ENCODE assay signal across 9 cellular contexts in genomic region chr15:77034620-77035467, GRCh38. TPM values are rescaled to one million over a fixed set of nuclear protein-coding genes. Genes with fewer than 3 reads are reported as not detected.
A peak's percentile ranks its signal among the peaks of the same experiment; 100 is the strongest.
DNase-seq lines count a peak whose midpoint lies in the region; ATAC-seq and TF ChIP-seq lines count a peak whose summit lies in the region.
"Had no signal": no experiment of that assay in that cellular context is flagged by ENCODE, and none has a peak within 500 bp of the region (broad histone marks: within the 10 kb centered on the region; RNA-seq: fewer than 3 reads in every experiment).

No MANE protein-coding gene starts in this region.

- H3K9me3 ChIP-seq in body of pancreas (no peaks in the 10 kb centered on the region), liver (ENCODE audit: control insufficient read depth in 4 of 4, low read length in 3 of 4) (no peaks in the 10 kb centered on the region), testis (no peaks in the 10 kb centered on the region)

- CTCF ChIA-PET in RWPE1 (lab: Yijun Ruan, JAX) = interaction anchor here (0.5 to 1.6 kb wide), 7 partner anchors 8 to 1206 kb away, joined by 3 to 6 read pairs (median 3); no protein-coding TSS in a partner anchor

- 64 to 67% methylated on average over 5 to 11 of the region's 14 CpGs for whole genome bisulfite sequencing in body of pancreas, 2 donors
- 72% methylated on average over 14 of the region's 14 CpGs for WGBS in liver
- 65 to 76% methylated on average over 3 to 14 of the region's 14 CpGs for WGBS in testis, 2 donors

- TF ChIP-seq RAD21 in liver (IDR thresholded peaks at IDR 0.05) = peak in 1 of 2 donors; percentile 63

- TF ChIP-seq CTCF in GM12872 (IDR thresholded peaks at IDR 0.05; ENCODE audit: insufficient read depth, low read depth, low read length) (peak; percentile 76), RWPE1 (conservative IDR thresholded peaks at IDR 0.05; ENCODE audit: low read depth) (peak; percentile 71), body of pancreas (IDR thresholded peaks at IDR 0.05) (peak in 5 of 7 experiments; percentile 20 to 44 (median 40)), liver (IDR thresholded peaks at IDR 0.05; ENCODE audit: low read depth, low read length, missing input control) (peak; percentile 38), testis (IDR thresholded peaks at IDR 0.05) (peak; percentile 20 to 65 (median 34))

- intact Hi-C loops in body of pancreas (cut with DNase I) = no loop called here
- intact Hi-C loops in testis (cut with DNase I; ENCODE audit: low total_unique reads) = no loop called here

- no peaks in the 10 kb centered on the region for H3K4me1 ChIP-seq in body of pancreas
- H3K4me1 ChIP-seq in liver (ENCODE audit: control insufficient read depth in 4 of 4, insufficient read depth in 4 of 4, low read length in 3 of 4) = no peaks in the 10 kb centered on the region
- H3K4me1 ChIP-seq in testis = peaks cover 3% of the 10 kb centered on the region

- H3K9ac ChIP-seq in liver (ENCODE audit: low read depth in 1 of 2, low read length in 2 of 2) = no peak overlapping the region

- H3K4me3 ChIP-seq in body of pancreas (no peak overlapping the region), liver (ENCODE audit: low read depth in 1 of 3, low read length in 3 of 3) (no peak overlapping the region), testis (no peak overlapping the region)

- H3K27ac ChIP-seq in RWPE1 (peak overlapping the region; percentile 53; the same call in 1 of the 2 replicates), body of pancreas (no peak overlapping the region), liver (ENCODE audit: low read depth in 1 of 2, low read length in 2 of 2) (no peak overlapping the region), testis (no peak overlapping the region)

- no peak for TF ChIP-seq POLR2A in body of pancreas (IDR thresholded peaks at IDR 0.05)
- TF ChIP-seq POLR2A in testis (IDR thresholded peaks at IDR 0.05) = no peak

- no peaks in the 10 kb centered on the region for H3K27me3 ChIP-seq in body of pancreas
- H3K27me3 ChIP-seq in liver (ENCODE audit: control insufficient read depth in 4 of 4, insufficient read depth in 4 of 4, low read length in 3 of 4) = no peaks in the 10 kb centered on the region
- H3K27me3 ChIP-seq in testis = no peaks in the 10 kb centered on the region

- no peak for ATAC-seq in body of pancreas
- no peak for ATAC-seq in GM19452 (IDR thresholded peaks at IDR 0.05; ENCODE audit: unreplicated experiment)

- DNase-seq in RWPE1 (ENCODE audit: low spot score) (no peak), body of pancreas (peak in 3 of 4 donors; percentile 7 to 29 (median 11)), testis (peak; percentile 37), SK-N-DZ (ENCODE audit: low spot score) (no peak), cerebellar nuclear complex (lab: John Stamatoyannopoulos, UW) (no peak)

- POLR2A ChIA-PET in RWPE1 (lab: Yijun Ruan, JAX; ENCODE audit: low non-redundant PET) = no interaction called here

- H3K36me3 ChIP-seq in body of pancreas (replicated peaks in 1 of 2; ENCODE audit: insufficient read depth in 1 of 2, low read depth in 2 of 2) = no peaks in the 10 kb centered on the region
- no peaks in the 10 kb centered on the region for H3K36me3 ChIP-seq in liver (ENCODE audit: control insufficient read depth in 4 of 4, insufficient read depth in 3 of 4, low read depth in 1 of 4, low read length in 3 of 4)
- H3K36me3 ChIP-seq in testis (ENCODE audit: low read depth, missing control alignments) = no peaks in the 10 kb centered on the region

TF ChIP-seq in liver, 16 proteins besides CTCF, POLR2A, EP300 and RAD21:
- TF ChIP-seq HNF4A (conservative IDR thresholded peaks at IDR 0.05) = no peak
- no peak for TF ChIP-seq ZBTB33 (IDR thresholded peaks at IDR 0.05)
- no peak for TF ChIP-seq ATF3 (IDR thresholded peaks at IDR 0.05)
- no peak for TF ChIP-seq JUND (IDR thresholded peaks at IDR 0.05)
- no peak for TF ChIP-seq RXRA (IDR thresholded peaks at IDR 0.05)
- no peak for TF ChIP-seq YY1 (IDR thresholded peaks at IDR 0.05)
- no peak for TF ChIP-seq NR2F2 (IDR thresholded peaks at IDR 0.05)
- no peak for TF ChIP-seq TAF1 (conservative IDR thresholded peaks at IDR 0.05)

RNA-seq across cellular contexts. Expression of gene TSPAN3, which starts 36.1 kb away (rescaled TPM):
- total RNA-seq in body of pancreas (100 to 1,000 TPM in 1 of 2 donors, 10 to 100 TPM in 1; 99.1 to 118 TPM), liver (10 to 100 TPM; 77.2 to 82.8 TPM), testis (100 to 1,000 TPM; 223 to 226 TPM)
- polyA plus RNA-seq in liver (10 to 100 TPM; 49.3 to 80.2 TPM), testis (ENCODE audit: insufficient read depth, low read depth, low replicate concordance) (197 TPM)
- polyA plus RNA-seq in SK-N-DZ (2014; cell fraction: cytosol; rRNA removed) = 484 and 540 TPM in 2 replicates
- polyA plus RNA-seq in SK-N-DZ (2014; cell fraction: nucleus; rRNA removed) = 162 and 186 TPM in 2 replicates

RNA-seq across cellular contexts. Expression of gene PSTPIP1, which starts 39.9 kb away (rescaled TPM):
- total RNA-seq in body of pancreas (1 to 10 TPM; 3.3 to 3.6 TPM), liver (1 to 10 TPM; 4.3 to 4.6 TPM), testis (1 to 10 TPM; 5.0 to 8.6 TPM)
- polyA plus RNA-seq in liver (1 to 10 TPM; 1.1 to 1.6 TPM), testis (ENCODE audit: insufficient read depth, low read depth, low replicate concordance) (7.9 TPM)
- 1.4 and 1.8 TPM in 2 replicates for polyA plus RNA-seq in SK-N-DZ (2014; cell fraction: cytosol; rRNA removed)
- polyA plus RNA-seq in SK-N-DZ (2014; cell fraction: nucleus; rRNA removed) = 8.8 and 9.9 TPM in 2 replicates
- total RNA-seq: RPMI7951 had no signal

Comparison
In these comparisons a context has a peak if more than half of its experiments do, and no peak if none do; other contexts are left out.
1. DNase-seq: peak in body of pancreas (3 of 4) and testis (single experiment); none in RWPE1 (single experiment), SK-N-DZ (single experiment) and cerebellar nuclear complex (0 of 2).
2. Peak in every context shown above with its lines, with median percentiles within 50 percentile points of each other: CTCF ChIP-seq.